8 cellular contexts compared by ENCODE assay signal in genomic region chr1:204084247-204084772, GRCh38. TPM values are rescaled to one million over a fixed set of nuclear protein-coding genes. Genes with fewer than 3 reads are reported as not detected.
DNase-seq lines count a peak whose midpoint lies in the region; ATAC-seq and TF ChIP-seq lines count a peak whose summit lies in the region.

No MANE protein-coding gene starts in this region.

- no peak for ATAC-seq in natural killer cell treated with Interleukin-12 subunit alpha and Interleukin-12 subunit beta and Interleukin-15 and Interleukin-18, amount 100 ng/mL, for 72 hours
- ATAC-seq in HG03097 (IDR thresholded peaks at IDR 0.05; ENCODE audit: low FRiP score, unreplicated experiment), result no peak

- intact Hi-C loops in Calu3 (cut with micrococcal nuclease; ENCODE audit: unreplicated experiment), result no loop called here

- H3K4me3 Mint-ChIP-seq in Calu3 (ENCODE audit: low read depth, unreplicated experiment), result no peak overlapping the region
- no peak overlapping the region for H3K4me3 Mint-ChIP-seq in natural killer cell treated with Interleukin-12 subunit alpha and Interleukin-12 subunit beta and Interleukin-15 and Interleukin-18, amount 100 ng/mL, for 72 hours
- no peak overlapping the region for H3K4me3 Mint-ChIP-seq in osteocyte (ENCODE audit: unreplicated experiment)

- CTCF ChIA-PET in Calu3 (lab: Charles Lee), result interaction anchor here (0.6 to 1.0 kb wide), 4 partner anchors 11 to 213 kb away, joined by 3 to 4 read pairs (median 4); no protein-coding TSS in a partner anchor

- H3K9me3 Mint-ChIP-seq in Calu3 (ENCODE audit: low read depth, unreplicated experiment) (no peaks in the 10 kb centered on the region), osteocyte (ENCODE audit: unreplicated experiment) (no peaks in the 10 kb centered on the region)
- H3K9me3 Mint-ChIP-seq in natural killer cell treated with Interleukin-12 subunit alpha and Interleukin-12 subunit beta and Interleukin-15 and Interleukin-18, amount 100 ng/mL, for 72 hours, result no peaks in the 10 kb centered on the region

- no TSS peak for BruUV-seq in Calu3 (replicated peaks; lab: Mats Ljungman, UMichigan)

- no peaks in the 10 kb centered on the region for H3K27me3 Mint-ChIP-seq in Calu3 (ENCODE audit: unreplicated experiment)
- no peaks in the 10 kb centered on the region for H3K27me3 Mint-ChIP-seq in natural killer cell treated with Interleukin-12 subunit alpha and Interleukin-12 subunit beta and Interleukin-15 and Interleukin-18, amount 100 ng/mL, for 72 hours
- H3K27me3 Mint-ChIP-seq in osteocyte (ENCODE audit: unreplicated experiment), result no peaks in the 10 kb centered on the region

- H3K36me3 Mint-ChIP-seq in Calu3 (ENCODE audit: insufficient read depth, unreplicated experiment) (no peaks in the 10 kb centered on the region), osteocyte (ENCODE audit: unreplicated experiment) (no peaks in the 10 kb centered on the region)
- H3K36me3 Mint-ChIP-seq in natural killer cell treated with Interleukin-12 subunit alpha and Interleukin-12 subunit beta and Interleukin-15 and Interleukin-18, amount 100 ng/mL, for 72 hours, result no peaks in the 10 kb centered on the region

- TF ChIP-seq CTCF in Calu3 (IDR thresholded peaks at IDR 0.05; ENCODE audit: unreplicated experiment), result no peak
- TF ChIP-seq CTCF in osteocyte (IDR thresholded peaks at IDR 0.05), result no peak

- H3K27ac Mint-ChIP-seq in Calu3 (ENCODE audit: unreplicated experiment) (peak overlapping the region; percentile 1), osteocyte (ENCODE audit: unreplicated experiment) (no peak overlapping the region)
- H3K27ac Mint-ChIP-seq in natural killer cell treated with Interleukin-12 subunit alpha and Interleukin-12 subunit beta and Interleukin-15 and Interleukin-18, amount 100 ng/mL, for 72 hours, result peak overlapping the region; percentile 53 to 67

- DNase-seq in Calu3 (peak; percentile 73), NCI-H2171 treated with DMSO at 0.1 percent for 48 hours (lab: John Stamatoyannopoulos, UW) (peak; percentile 84), ecto neural progenitor cell (ENCODE audit: low spot score) (peak; percentile 73), AG08395 (ENCODE audit: low spot score) (no peak), osteocyte (ENCODE audit: extremely low spot score, unreplicated experiment) (no peak), COLO829 (ENCODE audit: low spot score) (no peak)
- DNase-seq in natural killer cell treated with Interleukin-12 subunit alpha and Interleukin-12 subunit beta and Interleukin-15 and Interleukin-18, amount 100 ng/mL, for 72 hours (ENCODE audit: low spot score), result no peak

- peaks cover 47% of the 10 kb centered on the region for H3K4me1 Mint-ChIP-seq in Calu3 (ENCODE audit: low read depth, unreplicated experiment)
- H3K4me1 Mint-ChIP-seq in natural killer cell treated with Interleukin-12 subunit alpha and Interleukin-12 subunit beta and Interleukin-15 and Interleukin-18, amount 100 ng/mL, for 72 hours (ENCODE audit: low read depth in 2 of 2), result peaks cover 40 to 44% of the 10 kb centered on the region in 2 donors
- H3K4me1 Mint-ChIP-seq in osteocyte (ENCODE audit: unreplicated experiment), result peaks cover 42% of the 10 kb centered on the region

RNA-seq across cellular contexts. Expression of gene SOX13, which starts 11.4 kb away (rescaled TPM):
- 21.8 and 27.9 TPM in 2 replicates for total RNA-seq in Calu3 (2022)
- 1 to 10 TPM; 5.9 to 8.3 TPM for total RNA-seq in natural killer cell treated with Interleukin-12 subunit alpha and Interleukin-12 subunit beta and Interleukin-15 and Interleukin-18, amount 100 ng/mL, for 72 hours
- 11.7 and 12.5 TPM in 2 replicates for total RNA-seq in osteocyte

Comparison
In these comparisons a context has a peak if more than half of its experiments do, and no peak if none do; other contexts are left out.
1. DNase-seq: peak in Calu3 (single experiment), NCI-H2171 treated with DMSO at 0.1 percent for 48 hours (single experiment) and ecto neural progenitor cell (single experiment); none in natural killer cell treated with Interleukin-12 subunit alpha and Interleukin-12 subunit beta and Interleukin-15 and Interleukin-18, amount 100 ng/mL, for 72 hours (single experiment), AG08395 (single experiment), osteocyte (single experiment) and COLO829 (single experiment).